ENCODE assay signal across 18 cellular contexts in genomic region chr15:88833196-88833595, GRCh38. TPM values are rescaled to one million over a fixed set of nuclear protein-coding genes. Genes with fewer than 3 reads are reported as not detected.
"Had no signal": no experiment of that assay in that cellular context is flagged by ENCODE, and none has a peak within 500 bp of the region (broad histone marks: within the 10 kb centered on the region; RNA-seq: fewer than 3 reads in every experiment).

No MANE protein-coding gene starts in this region.

- H3K27ac Mint-ChIP-seq: activated CD4-positive, alpha-beta memory T cell treated with anti-CD3 and anti-CD28 coated beads, Interleukin-2, amount 10 ng/mL, durations not matched to agents 7 days and 5 days; memory B cell had no signal

- H3K4me3 Mint-ChIP-seq: activated CD4-positive, alpha-beta memory T cell treated with anti-CD3 and anti-CD28 coated beads, Interleukin-2, amount 10 ng/mL, durations not matched to agents 7 days and 5 days; memory B cell; naive thymus-derived CD8-positive, alpha-beta T cell had no signal

- H3K36me3 Mint-ChIP-seq: memory B cell; naive thymus-derived CD8-positive, alpha-beta T cell had no signal

- ATAC-seq: naive thymus-derived CD8-positive, alpha-beta T cell; SK-N-SH treated with all-trans-retinoic acid at 6 μM for 48 hours had no signal

- H3K9me3 Mint-ChIP-seq: activated CD4-positive, alpha-beta memory T cell treated with anti-CD3 and anti-CD28 coated beads, Interleukin-2, amount 10 ng/mL, durations not matched to agents 7 days and 5 days; memory B cell; naive thymus-derived CD8-positive, alpha-beta T cell had no signal

- DNase-seq: activated CD4-positive, alpha-beta memory T cell treated with anti-CD3 and anti-CD28 coated beads, Interleukin-2, amount 10 ng/mL, durations not matched to agents 7 days and 5 days; activated CD4-positive, alpha-beta T cell treated with anti-CD3 and anti-CD28 coated beads for 4 hours; activated gamma-delta T cell treated with Interleukin-2 at 50 U/mL for 16 hours; central memory CD4-positive, alpha-beta T cell; cortex of kidney; effector CD4-positive, alpha-beta T cell; esophagus squamous epithelium; foreskin fibroblast; kidney; left ventricle myocardium inferior; naive thymus-derived CD8-positive, alpha-beta T cell; occipital lobe; stimulated activated CD4-positive, alpha-beta T cell treated with anti-CD3 and anti-CD28 coated beads, Interleukin-1b, Interleukin-23, amount 100 ng/mL, for 48 hours; thyroid gland had no signal

- H3K27me3 Mint-ChIP-seq: activated CD4-positive, alpha-beta memory T cell treated with anti-CD3 and anti-CD28 coated beads, Interleukin-2, amount 10 ng/mL, durations not matched to agents 7 days and 5 days; naive thymus-derived CD8-positive, alpha-beta T cell had no signal

RNA-seq across cellular contexts. Expression of gene ACAN, which starts 30.0 kb away (rescaled TPM):
- total RNA-seq: activated CD4-positive, alpha-beta memory T cell treated with anti-CD3 and anti-CD28 coated beads, Interleukin-2, amount 10 ng/mL, durations not matched to agents 7 days and 5 days; endothelial cell of umbilical vein; left ventricle myocardium inferior; naive thymus-derived CD8-positive, alpha-beta T cell; T-helper 1 cell treated with Interleukin-12 subunit alpha and Interleukin-12 subunit beta and Interleukin-4 antibody, amounts not matched to agents 30 ng/mL and 1 ng/mL, for 36 hours had no signal
